Comparison of ENCODE assay signal across 8 cellular contexts in the genomic region with DNA sequence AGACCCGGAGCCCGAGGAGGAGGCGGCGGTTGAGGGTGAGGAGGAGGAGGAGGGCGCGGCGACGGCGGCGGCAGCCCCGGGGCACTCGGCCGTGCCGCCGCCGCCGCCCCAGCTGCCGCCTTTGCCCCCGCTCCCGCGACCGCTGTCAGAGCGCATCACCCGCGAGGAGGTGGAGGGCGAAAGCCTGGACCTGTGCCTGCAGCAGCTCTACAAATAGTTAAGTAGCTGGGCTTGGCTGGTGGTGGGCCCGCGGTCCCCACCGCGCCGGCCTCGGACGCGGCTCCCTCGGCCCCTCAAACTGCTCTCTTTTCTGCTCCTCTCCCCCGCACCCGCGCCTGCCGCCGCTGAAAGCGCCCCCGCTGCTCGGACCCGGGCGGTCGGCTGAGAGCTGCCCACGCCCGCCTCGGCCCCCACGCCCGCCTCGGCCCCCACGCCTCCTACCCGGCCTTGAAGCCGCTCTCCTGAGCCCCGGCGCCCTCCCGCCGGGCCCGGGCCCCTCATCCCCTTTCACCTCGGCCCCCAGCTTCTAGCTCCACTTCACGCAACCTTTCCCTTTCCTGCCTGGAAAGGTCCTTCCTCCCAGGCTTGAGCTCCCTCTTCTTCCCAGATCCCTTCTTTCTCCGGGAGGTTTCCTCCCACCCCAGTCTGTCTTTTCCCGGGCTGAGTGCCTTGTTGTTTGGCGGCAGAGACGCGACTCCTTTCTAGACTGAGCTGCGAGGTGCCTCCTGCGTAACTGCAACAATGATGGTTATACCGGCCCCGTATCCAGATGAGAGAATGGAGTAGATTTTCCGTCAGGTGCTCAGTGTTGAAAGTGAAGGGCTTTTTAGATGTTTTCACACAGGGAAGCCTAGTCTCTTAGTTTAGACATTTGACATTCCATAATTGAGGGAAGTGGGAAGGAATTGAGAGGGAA. TPM values are rescaled to one million over a fixed set of nuclear protein-coding genes. Genes with fewer than 3 reads are reported as not detected.
DNase-seq lines count a peak whose midpoint lies in the region; ATAC-seq and TF ChIP-seq lines count a peak whose summit lies in the region.

No MANE protein-coding gene starts in this region.

- peak overlapping the region; percentile 92 for H3K4me3 Mint-ChIP-seq in activated T-helper 1 cell treated with anti-CD3 and anti-CD28 coated beads, Interleukin-12 subunit alpha, Interleukin-12 subunit beta, Interleukin-2, Interleukin-4 antibody, amounts not matched to agents 30 ng/mL and 10 ng/mL and 1 ng/mL, durations not matched to agents 14 hours and 24 hours and 36 hours
- H3K4me3 Mint-ChIP-seq in osteocyte (ENCODE audit: unreplicated experiment) = peak overlapping the region; percentile 95

- H3K27me3 Mint-ChIP-seq in activated T-helper 1 cell treated with anti-CD3 and anti-CD28 coated beads, Interleukin-12 subunit alpha, Interleukin-12 subunit beta, Interleukin-2, Interleukin-4 antibody, amounts not matched to agents 30 ng/mL and 10 ng/mL and 1 ng/mL, durations not matched to agents 14 hours and 24 hours and 36 hours (ENCODE audit: insufficient read depth) = peaks cover 63% of the 10 kb centered on the region
- peaks cover 39% of the 10 kb centered on the region for H3K27me3 Mint-ChIP-seq in osteocyte (ENCODE audit: unreplicated experiment)

- intact Hi-C loops in activated T-helper 1 cell treated with anti-CD3 and anti-CD28 coated beads, Interleukin-12 subunit alpha, Interleukin-12 subunit beta, Interleukin-2, Interleukin-4 antibody, amounts not matched to agents 30 ng/mL and 10 ng/mL and 1 ng/mL, durations not matched to agents 14 hours and 24 hours and 36 hours (cut with micrococcal nuclease) = loop anchor here (2.0 kb wide), 1 partner anchor 98 kb away; no protein-coding TSS in a partner anchor
- intact Hi-C loops in Right ventricle myocardium superior (cut with DNase I) = no loop called here

- no peaks in the 10 kb centered on the region for H3K36me3 Mint-ChIP-seq in activated T-helper 1 cell treated with anti-CD3 and anti-CD28 coated beads, Interleukin-12 subunit alpha, Interleukin-12 subunit beta, Interleukin-2, Interleukin-4 antibody, amounts not matched to agents 30 ng/mL and 10 ng/mL and 1 ng/mL, durations not matched to agents 14 hours and 24 hours and 36 hours (ENCODE audit: low read depth)
- no peaks in the 10 kb centered on the region for H3K36me3 Mint-ChIP-seq in osteocyte (ENCODE audit: unreplicated experiment)

- peaks cover 12% of the 10 kb centered on the region for H3K4me1 Mint-ChIP-seq in activated T-helper 1 cell treated with anti-CD3 and anti-CD28 coated beads, Interleukin-12 subunit alpha, Interleukin-12 subunit beta, Interleukin-2, Interleukin-4 antibody, amounts not matched to agents 30 ng/mL and 10 ng/mL and 1 ng/mL, durations not matched to agents 14 hours and 24 hours and 36 hours (ENCODE audit: low read depth)
- peaks cover 17% of the 10 kb centered on the region for H3K4me1 Mint-ChIP-seq in osteocyte (ENCODE audit: unreplicated experiment)

- H3K27ac Mint-ChIP-seq in activated T-helper 1 cell treated with anti-CD3 and anti-CD28 coated beads, Interleukin-12 subunit alpha, Interleukin-12 subunit beta, Interleukin-2, Interleukin-4 antibody, amounts not matched to agents 30 ng/mL and 10 ng/mL and 1 ng/mL, durations not matched to agents 14 hours and 24 hours and 36 hours = peak overlapping the region; percentile 52
- no peak overlapping the region for H3K27ac Mint-ChIP-seq in osteocyte (ENCODE audit: unreplicated experiment)

- H3K9me3 Mint-ChIP-seq in activated T-helper 1 cell treated with anti-CD3 and anti-CD28 coated beads, Interleukin-12 subunit alpha, Interleukin-12 subunit beta, Interleukin-2, Interleukin-4 antibody, amounts not matched to agents 30 ng/mL and 10 ng/mL and 1 ng/mL, durations not matched to agents 14 hours and 24 hours and 36 hours = no peaks in the 10 kb centered on the region
- H3K9me3 Mint-ChIP-seq in osteocyte (ENCODE audit: unreplicated experiment) = no peaks in the 10 kb centered on the region

- DNase-seq in ELF-1 (ENCODE audit: low read depth, low spot score) (peak; percentile 29), NAMALWA (ENCODE audit: low spot score) (peak; percentile 43), Right ventricle myocardium superior (no peak), osteocyte (ENCODE audit: extremely low spot score, unreplicated experiment) (no peak), activated gamma-delta T cell treated with Interleukin-2 at 50 U/mL for 16 hours (no peak)
- DNase-seq in activated T-helper 1 cell treated with anti-CD3 and anti-CD28 coated beads, Interleukin-12 subunit alpha, Interleukin-12 subunit beta, Interleukin-2, Interleukin-4 antibody, amounts not matched to agents 30 ng/mL and 10 ng/mL and 1 ng/mL, durations not matched to agents 14 hours and 24 hours and 36 hours (ENCODE audit: low spot score) = no peak

- ATAC-seq in Right ventricle myocardium superior (ENCODE audit: poor library complexity) (peak; percentile 59), GM21360 (IDR thresholded peaks at IDR 0.05; ENCODE audit: unreplicated experiment) (no peak), HG03378 (IDR thresholded peaks at IDR 0.05; ENCODE audit: unreplicated experiment) (no peak)

- TF ChIP-seq CTCF in osteocyte (IDR thresholded peaks at IDR 0.05) = no peak

RNA-seq across cellular contexts. Expression of a gene that starts 0.8 kb away (rescaled TPM):
- total RNA-seq in activated T-helper 1 cell treated with anti-CD3 and anti-CD28 coated beads, Interleukin-12 subunit alpha, Interleukin-12 subunit beta, Interleukin-2, Interleukin-4 antibody, amounts not matched to agents 30 ng/mL and 10 ng/mL and 1 ng/mL, durations not matched to agents 14 hours and 24 hours and 36 hours = 0.03 TPM in 1 of 2 replicates, not detected in the other
- total RNA-seq in Right ventricle myocardium superior (1.7 TPM), osteocyte (1.7 TPM in 2 replicates)

Comparison
In these comparisons a context has a peak if more than half of its experiments do, and no peak if none do; other contexts are left out.
1. DNase-seq: peak in ELF-1 (single experiment) and NAMALWA (single experiment); none in activated T-helper 1 cell treated with anti-CD3 and anti-CD28 coated beads, Interleukin-12 subunit alpha, Interleukin-12 subunit beta, Interleukin-2, Interleukin-4 antibody, amounts not matched to agents 30 ng/mL and 10 ng/mL and 1 ng/mL, durations not matched to agents 14 hours and 24 hours and 36 hours (single experiment), Right ventricle myocardium superior (single experiment), osteocyte (single experiment) and activated gamma-delta T cell treated with Interleukin-2 at 50 U/mL for 16 hours (single experiment).